In genomic region chr1:171251741-171252300, GRCh38 we compare ENCODE assay signal across 8 cellular contexts. TPM values are rescaled to one million over a fixed set of nuclear protein-coding genes. Genes with fewer than 3 reads are reported as not detected.
A peak's percentile ranks its signal among the peaks of the same experiment; 100 is the strongest.
DNase-seq lines count a peak whose midpoint lies in the region; ATAC-seq, FAIRE-seq and TF ChIP-seq lines count a peak whose summit lies in the region.

No MANE protein-coding gene starts in this region.

- POLR2A ChIA-PET in A549 (lab: Yijun Ruan, JAX): no interaction called here

- peak overlapping the region; percentile 94 for H3K4me2 ChIP-seq in A549

- peaks cover 8 to 22% of the 10 kb centered on the region in 2 donors for H3K27me3 ChIP-seq in muscle layer of colon (ENCODE audit: control insufficient read depth in 1 of 2, insufficient read depth in 2 of 2, low read length in 2 of 2)

- CTCF ChIA-PET in A549 (lab: Yijun Ruan, JAX): interaction anchor here (0.8 to 1.2 kb wide), 4 partner anchors 9 to 664 kb away, joined by 3 to 5 read pairs (median 4); no protein-coding TSS in a partner anchor

- FAIRE-seq in A549 (lab: Jason Lieb, UNC): no peak

- no peak overlapping the region for H3K27ac Mint-ChIP-seq in endothelial cell (ENCODE audit: unreplicated experiment)

- H3K27ac ChIP-seq in A549 (peak overlapping the region in 1 of 2 experiments; percentile 65; a peak in 2 of 6 replicates), muscle layer of colon (ENCODE audit: low read depth, low read length) (no peak overlapping the region)

- no peaks in the 10 kb centered on the region for H3K9me3 Mint-ChIP-seq in endothelial cell (ENCODE audit: unreplicated experiment)

- DNase-seq in A549 (ENCODE audit: low read depth in 1 of 2, low spot score in 1 of 2) (peak; percentile 28 to 38), SKM-1 treated with dmso at 0.1 percent for 144 hours (lab: John Stamatoyannopoulos, UW; ENCODE audit: unreplicated experiment) (peak; percentile 26), endothelial cell (ENCODE audit: low spot score) (peak; percentile 52), HT-29 (ENCODE audit: low spot score) (no peak), ureter (ENCODE audit: low spot score) (no peak)

- TF ChIP-seq EP300 in A549 (IDR thresholded peaks at IDR 0.05): no peak

- H3K36me3 ChIP-seq in muscle layer of colon (ENCODE audit: insufficient read depth, low read length): no peaks in the 10 kb centered on the region

- TF ChIP-seq CTCF in A549 (IDR thresholded peaks at IDR 0.05) (peak; percentile 57), GM12873 (IDR thresholded peaks at IDR 0.05; ENCODE audit: insufficient read depth, low read depth, low read length, missing control alignments) (peak; percentile 66), endothelial cell (IDR thresholded peaks at IDR 0.05; ENCODE audit: unreplicated experiment) (peak; percentile 67)

- H3K4me3 Mint-ChIP-seq in endothelial cell (ENCODE audit: unreplicated experiment): no peak overlapping the region

- TF ChIP-seq POLR2A in A549 (IDR thresholded peaks at IDR 0.05; ENCODE audit: low read length): no peak

- ATAC-seq in A549 (peak; percentile 74 to 83; a peak in 5 of 6 replicates), HG03432 (IDR thresholded peaks at IDR 0.05; ENCODE audit: unreplicated experiment) (peak; percentile 32)

- H3K27me3 Mint-ChIP-seq in endothelial cell (ENCODE audit: unreplicated experiment): peaks cover 3% of the 10 kb centered on the region

- peaks cover 4% of the 10 kb centered on the region; the same call in 1 of the 3 replicates for H3K4me1 ChIP-seq in A549
- H3K4me1 ChIP-seq in muscle layer of colon (ENCODE audit: insufficient read depth, low read length): no peaks in the 10 kb centered on the region

- H3K9me3 ChIP-seq in A549 (no peaks in the 10 kb centered on the region), muscle layer of colon (ENCODE audit: low read length) (no peaks in the 10 kb centered on the region)

- 7% methylated on average over 14 of the region's 14 CpGs for WGBS in A549 (ENCODE audit: missing lambda C conversion rate)

- H3K4me3 ChIP-seq in A549 (peak overlapping the region; percentile 56), muscle layer of colon (ENCODE audit: low read depth in 1 of 2, low read length in 2 of 2) (peak overlapping the region; percentile 40 to 47)

- no peak overlapping the region for H3K9ac ChIP-seq in muscle layer of colon (ENCODE audit: low read length)

- H3K36me3 Mint-ChIP-seq in endothelial cell (ENCODE audit: low read depth, unreplicated experiment): no peaks in the 10 kb centered on the region

- no peaks in the 10 kb centered on the region for H3K4me1 Mint-ChIP-seq in endothelial cell (ENCODE audit: unreplicated experiment)

- 0 out of 5 replicates have a peak, but pooled peaks have one; percentile 6 to 17 for TF ChIP-seq RAD21 in A549 (conservative IDR thresholded peaks at IDR 0.05 in 1 of 2, IDR thresholded peaks at IDR 0.05 in 1 of 2)

TF ChIP-seq in A549, 52 proteins besides CTCF, POLR2A, EP300 and RAD21:
- TF ChIP-seq HOXB5 (CRISPR knock-in tag; IDR thresholded peaks at IDR 0.05): no peak
- TF ChIP-seq EHF (CRISPR knock-in tag; IDR thresholded peaks at IDR 0.05): no peak
- TF ChIP-seq SMC3 (IDR thresholded peaks at IDR 0.05): 0 out of 3 replicates have a peak, but pooled peaks have one; percentile 9

RNA-seq across cellular contexts. Expression of gene FMO1, which starts 3.5 kb away (rescaled TPM):
- polyA plus RNA-seq in A549 (2011; rRNA removed): not detected in 2 replicates
- not detected in 2 replicates for polyA plus RNA-seq in A549 (2012; cell fraction: cytosol; rRNA removed)
- polyA plus RNA-seq in A549 (2012; cell fraction: nucleus; rRNA removed): not detected in 2 replicates
- polyA plus RNA-seq in A549 (2017; fragmentation: RNase III; extraction: RNeasy Plus Mini Kit Qiagen cat#74134 plus additional on column Dnase treatment): not detected in 3 replicates
- polyA minus RNA-seq in A549 (2011; rRNA and poly(A)+ RNA removed): not detected in 2 replicates
- not detected for total RNA-seq in endothelial cell (ENCODE audit: unreplicated experiment)
- not detected in 2 replicates for total RNA-seq in HT-29 (2014; rRNA removed; shearing (Covaris generic))
- total RNA-seq in ureter: 0.18 TPM

Comparison
In these comparisons a context has a peak if more than half of its experiments do, and no peak if none do; other contexts are left out.
1. DNase-seq: peak in A549 (2 of 2), SKM-1 treated with dmso at 0.1 percent for 144 hours (single experiment) and endothelial cell (single experiment); none in HT-29 (single experiment) and ureter (single experiment).
2. Peak in every context shown above with its lines, with median percentiles within 50 percentile points of each other: CTCF ChIP-seq.